In genomic region chr3:117322866-117323265, GRCh38 we compare ENCODE assay signal across 15 cellular contexts.
A peak's percentile ranks its signal among the peaks of the same experiment; 100 is the strongest.
DNase-seq lines count a peak whose midpoint lies in the region; ATAC-seq and TF ChIP-seq lines count a peak whose summit lies in the region.
"Had no signal": no experiment of that assay in that cellular context is flagged by ENCODE, and none has a peak within 500 bp of the region (broad histone marks: within the 10 kb centered on the region; RNA-seq: fewer than 3 reads in every experiment).

No MANE protein-coding gene starts in this region.

- peaks cover 22% of the 10 kb centered on the region for H3K9me3 Mint-ChIP-seq in activated T-helper 17 cell treated with anti-CD3 and anti-CD28 coated beads, Interleukin-2, amount 50 U/mL, for 72 hours

- H3K4me1 Mint-ChIP-seq in activated T-helper 17 cell treated with anti-CD3 and anti-CD28 coated beads, Interleukin-2, amount 50 U/mL, for 72 hours, result no peaks in the 10 kb centered on the region
- H3K4me1 Mint-ChIP-seq: B cell had no signal

- H3K27me3 ChIP-seq in H7 (ENCODE audit: control insufficient read depth, insufficient read depth, low read length) (no peaks in the 10 kb centered on the region), foreskin keratinocyte (no peaks in the 10 kb centered on the region), vagina (no peaks in the 10 kb centered on the region)
- H3K27me3 ChIP-seq: esophagus muscularis mucosa had no signal

- H3K27me3 Mint-ChIP-seq in activated T-helper 17 cell treated with anti-CD3 and anti-CD28 coated beads, Interleukin-2, amount 50 U/mL, for 72 hours, result no peaks in the 10 kb centered on the region
- H3K27me3 Mint-ChIP-seq: B cell, brain had no signal

- DNase-seq in A172 (ENCODE audit: low spot score) (peak; percentile 1), H7 (peak; percentile 7), SK-N-DZ (ENCODE audit: low spot score) (peak; percentile 9), foreskin keratinocyte (peak; percentile 0 to 7), vagina (ENCODE audit: extremely low spot score in 2 of 2) (no peak), NCI-H524 (lab: John Stamatoyannopoulos, UW) (no peak)
- DNase-seq in activated CD4-positive, alpha-beta T cell treated with anti-CD3 and anti-CD28 coated beads, Interleukin-2, amount 50 U/mL, for 4 hours, result no peak
- DNase-seq: HCEC 1CT; NCI-H1417 treated with DMSO at 0.1 percent for 48 hours; stimulated activated CD4-positive, alpha-beta T cell treated with anti-CD3 and anti-CD28 coated beads, Interleukin-4, amount 100 ng/mL, for 4 hours had no signal

- H3K4me1 ChIP-seq in foreskin keratinocyte (no peaks in the 10 kb centered on the region), vagina (no peaks in the 10 kb centered on the region)
- H3K4me1 ChIP-seq: esophagus muscularis mucosa, parathyroid adenoma had no signal

- H3K36me3 Mint-ChIP-seq in activated T-helper 17 cell treated with anti-CD3 and anti-CD28 coated beads, Interleukin-2, amount 50 U/mL, for 72 hours (ENCODE audit: low read depth), result no peaks in the 10 kb centered on the region
- H3K36me3 Mint-ChIP-seq: brain had no signal

- no peak for TF ChIP-seq CTCF in foreskin keratinocyte (conservative IDR thresholded peaks at IDR 0.05)
- TF ChIP-seq CTCF in vagina (IDR thresholded peaks at IDR 0.05), result no peak

- intact Hi-C loops in vagina (cut with DNase I), result no loop called here

- H3K27ac Mint-ChIP-seq in activated T-helper 17 cell treated with anti-CD3 and anti-CD28 coated beads, Interleukin-2, amount 50 U/mL, for 72 hours, result no peak overlapping the region
- H3K27ac Mint-ChIP-seq: B cell, brain had no signal

- no peak for ATAC-seq in foreskin keratinocyte
- no peak for ATAC-seq in activated T-helper 17 cell treated with anti-CD3 and anti-CD28 coated beads, Interleukin-2, amount 50 U/mL, for 72 hours (replicated peaks)

- H3K36me3 ChIP-seq in H7 (replicated peaks; ENCODE audit: control insufficient read depth, insufficient read depth, low read length) (no peaks in the 10 kb centered on the region), vagina (no peaks in the 10 kb centered on the region)
- H3K36me3 ChIP-seq: esophagus muscularis mucosa had no signal

- H3K4me3 ChIP-seq in H7 (ENCODE audit: insufficient read depth, low read depth, low read length) (no peak overlapping the region), vagina (no peak overlapping the region)
- H3K4me3 ChIP-seq: esophagus muscularis mucosa had no signal

- no peak for TF ChIP-seq POLR2A in vagina (IDR thresholded peaks at IDR 0.05)

- no peak overlapping the region for H3K4me3 Mint-ChIP-seq in activated T-helper 17 cell treated with anti-CD3 and anti-CD28 coated beads, Interleukin-2, amount 50 U/mL, for 72 hours
- H3K4me3 Mint-ChIP-seq: B cell, brain had no signal

- no peaks in the 10 kb centered on the region for H3K9me3 ChIP-seq in vagina

- H3K27ac ChIP-seq in foreskin keratinocyte (no peak overlapping the region), vagina (no peak overlapping the region)
- H3K27ac ChIP-seq: esophagus muscularis mucosa, parathyroid adenoma had no signal

Comparison
In these comparisons a context has a peak if more than half of its experiments do, and no peak if none do; other contexts are left out.
1. DNase-seq: peak in A172 (single experiment), H7 (single experiment), SK-N-DZ (single experiment) and foreskin keratinocyte (2 of 2); none in vagina (0 of 2), NCI-H524 (0 of 2) and activated CD4-positive, alpha-beta T cell treated with anti-CD3 and anti-CD28 coated beads, Interleukin-2, amount 50 U/mL, for 4 hours (0 of 2).